Comparison of ENCODE assay signal across 15 cellular contexts in genomic region chr1:79633456-79633855, GRCh38.
DNase-seq lines count a peak whose midpoint lies in the region; ATAC-seq and TF ChIP-seq lines count a peak whose summit lies in the region.
"Had no signal": no experiment of that assay in that cellular context is flagged by ENCODE, and none has a peak within 500 bp of the region (broad histone marks: within the 10 kb centered on the region; RNA-seq: fewer than 3 reads in every experiment).

No MANE protein-coding gene starts in this region.

- no peak overlapping the region for H3K4me3 ChIP-seq in astrocyte of the cerebellum (ENCODE audit: low read depth, low read length)
- H3K4me3 ChIP-seq: body of pancreas, esophagus squamous epithelium, uterus had no signal

- TF ChIP-seq CTCF in astrocyte of the cerebellum (IDR thresholded peaks at IDR 0.05; ENCODE audit: low read depth, low read length, missing control alignments): no peak

- in situ Hi-C loops in astrocyte of the cerebellum (cut with HindIII; ENCODE audit: low sequenced_read_pairs): no loop called here

- no peak for ATAC-seq in GM18907 (IDR thresholded peaks at IDR 0.05; ENCODE audit: unreplicated experiment)
- ATAC-seq: body of pancreas, WTC11 had no signal

- DNase-seq in EL (peak; percentile 75), HPDE6-E6E7 (ENCODE audit: extremely low spot score) (peak; percentile 27), astrocyte of the cerebellum (ENCODE audit: low read depth) (peak; percentile 6), kidney tubule cell (ENCODE audit: low spot score) (peak; percentile 66), SKM-1 (lab: John Stamatoyannopoulos, UW; ENCODE audit: unreplicated experiment) (no peak), anterior cingulate cortex (lab: John Stamatoyannopoulos, UW) (no peak)
- DNase-seq in stimulated activated CD4-positive, alpha-beta T cell treated with anti-CD3 and anti-CD28 coated beads, Interleukin-1b, Interleukin-23, amount 100 ng/mL, for 48 hours: no peak
- DNase-seq: activated T-cell treated with anti-CD3 and anti-CD28 coated beads, Interleukin-2, amount 50 U/mL, for 1 hour; body of pancreas; CD4-positive, alpha-beta memory T cell; esophagus squamous epithelium; NCI-H510A treated with DMSO at 0.1 percent for 48 hours; uterus had no signal

Comparison
In these comparisons a context has a peak if more than half of its experiments do, and no peak if none do; other contexts are left out.
1. DNase-seq: peak in EL (single experiment), HPDE6-E6E7 (single experiment), astrocyte of the cerebellum (single experiment) and kidney tubule cell (single experiment); none in SKM-1 (single experiment), anterior cingulate cortex (0 of 58) and stimulated activated CD4-positive, alpha-beta T cell treated with anti-CD3 and anti-CD28 coated beads, Interleukin-1b, Interleukin-23, amount 100 ng/mL, for 48 hours (single experiment).